In genomic region chr18:36107477-36107876, GRCh38 we compare ENCODE assay signal across 27 cellular contexts.
"Had no signal": no experiment of that assay in that cellular context is flagged by ENCODE, and none has a peak within 500 bp of the region (broad histone marks: within the 10 kb centered on the region; RNA-seq: fewer than 3 reads in every experiment).

No MANE protein-coding gene starts in this region.

- H3K4me1 ChIP-seq: gastrocnemius medialis, heart left ventricle, left lung, psoas muscle, sigmoid colon, tibial nerve, upper lobe of left lung had no signal

- H3K4me1 Mint-ChIP-seq: mesothelial cell of epicardium; naive B cell; stimulated activated effector memory CD8-positive, alpha-beta T cell treated with anti-CD3 and anti-CD28 coated beads, Interleukin-12 subunit alpha, Interleukin-12 subunit beta, amount 100 ng/mL, for 72 hours had no signal

- H3K27me3 ChIP-seq: dorsolateral prefrontal cortex, gastrocnemius medialis, heart left ventricle, hepatocyte, left lung, sigmoid colon, tibial nerve, upper lobe of left lung had no signal

- H3K27ac ChIP-seq: dorsolateral prefrontal cortex, gastrocnemius medialis, heart left ventricle, hepatocyte, left lung, psoas muscle, sigmoid colon, thoracic aorta, tibial nerve, upper lobe of left lung had no signal

- FAIRE-seq: islet of Langerhans, urothelium cell line had no signal

- H3K27me3 Mint-ChIP-seq: naive B cell; natural killer cell treated with Interleukin-12 subunit alpha and Interleukin-12 subunit beta and Interleukin-15 and Interleukin-18, amount 100 ng/mL, for 72 hours; stimulated activated naive CD8-positive, alpha-beta T cell treated with anti-CD3 and anti-CD28 coated beads, Interleukin-15, Interleukin-2, amounts not matched to agents 100 ng/mL and 50 ng/mL, for 24 hours had no signal

- ATAC-seq: gastrocnemius medialis; heart left ventricle; left cardiac atrium; left lung; mucosa of descending colon; natural killer cell treated with Interleukin-12 subunit alpha and Interleukin-12 subunit beta and Interleukin-15 and Interleukin-18, amount 100 ng/mL, for 72 hours; psoas muscle; right cardiac atrium; stimulated activated effector memory CD8-positive, alpha-beta T cell treated with anti-CD3 and anti-CD28 coated beads, Interleukin-12 subunit alpha, Interleukin-12 subunit beta, amount 100 ng/mL, for 72 hours had no signal

- H3K4me3 Mint-ChIP-seq: mesothelial cell of epicardium; naive B cell; natural killer cell treated with Interleukin-12 subunit alpha and Interleukin-12 subunit beta and Interleukin-15 and Interleukin-18, amount 100 ng/mL, for 72 hours; stimulated activated effector memory CD8-positive, alpha-beta T cell treated with anti-CD3 and anti-CD28 coated beads, Interleukin-12 subunit alpha, Interleukin-12 subunit beta, amount 100 ng/mL, for 72 hours; stimulated activated naive CD8-positive, alpha-beta T cell treated with anti-CD3 and anti-CD28 coated beads, Interleukin-15, Interleukin-2, amounts not matched to agents 100 ng/mL and 50 ng/mL, for 24 hours had no signal

- H3K79me2 ChIP-seq: hepatocyte had no signal

- H2AFZ ChIP-seq: hepatocyte had no signal

- H3K9me3 Mint-ChIP-seq: natural killer cell treated with Interleukin-12 subunit alpha and Interleukin-12 subunit beta and Interleukin-15 and Interleukin-18, amount 100 ng/mL, for 72 hours; stimulated activated effector memory CD8-positive, alpha-beta T cell treated with anti-CD3 and anti-CD28 coated beads, Interleukin-12 subunit alpha, Interleukin-12 subunit beta, amount 100 ng/mL, for 72 hours; stimulated activated naive CD8-positive, alpha-beta T cell treated with anti-CD3 and anti-CD28 coated beads, Interleukin-15, Interleukin-2, amounts not matched to agents 100 ng/mL and 50 ng/mL, for 24 hours had no signal

- DNase-seq: cortex of kidney; dorsolateral prefrontal cortex; effector CD4-positive, alpha-beta T cell; foreskin fibroblast; gastrocnemius medialis; heart left ventricle; left cardiac atrium; left lung; mesenchymal stem cell; mucosa of descending colon; naive B cell; nucleus accumbens; psoas muscle; right cardiac atrium; sigmoid colon; stimulated activated CD4-positive, alpha-beta T cell treated with anti-CD3 and anti-CD28 coated beads, Interleukin-2, amount 100 ng/mL, for 24 hours; stimulated activated CD4-positive, alpha-beta T cell treated with anti-CD3 and anti-CD28 coated beads, Interleukin-4, amount 100 ng/mL, for 24 hours; upper lobe of left lung had no signal

- H3K27ac Mint-ChIP-seq: mesothelial cell of epicardium; natural killer cell treated with Interleukin-12 subunit alpha and Interleukin-12 subunit beta and Interleukin-15 and Interleukin-18, amount 100 ng/mL, for 72 hours; stimulated activated effector memory CD8-positive, alpha-beta T cell treated with anti-CD3 and anti-CD28 coated beads, Interleukin-12 subunit alpha, Interleukin-12 subunit beta, amount 100 ng/mL, for 72 hours; stimulated activated naive CD8-positive, alpha-beta T cell treated with anti-CD3 and anti-CD28 coated beads, Interleukin-15, Interleukin-2, amounts not matched to agents 100 ng/mL and 50 ng/mL, for 24 hours had no signal

- H3K4me2 ChIP-seq: hepatocyte had no signal

- H3K9me3 ChIP-seq: gastrocnemius medialis, mucosa of descending colon, sigmoid colon, thoracic aorta, upper lobe of left lung had no signal

- H3K4me3 ChIP-seq: dorsolateral prefrontal cortex, gastrocnemius medialis, heart left ventricle, hepatocyte, left lung, mucosa of descending colon, psoas muscle, sigmoid colon, thoracic aorta, tibial nerve, upper lobe of left lung had no signal
